Comparison of ENCODE assay signal across 20 cellular contexts in genomic region chr5:51242453-51242852, GRCh38.
"Had no signal": no experiment of that assay in that cellular context is flagged by ENCODE, and none has a peak within 500 bp of the region (broad histone marks: within the 10 kb centered on the region; RNA-seq: fewer than 3 reads in every experiment).

No MANE protein-coding gene starts in this region.

- H3K4me3 Mint-ChIP-seq: activated CD4-positive, alpha-beta T cell treated with anti-CD3 and anti-CD28 coated beads, Interleukin-2, amount 10 ng/mL, durations not matched to agents 7 days and 5 days; activated naive CD8-positive, alpha-beta T cell treated with anti-CD3 and anti-CD28 coated beads for 36 hours; activated T-helper 1 cell treated with anti-CD3 and anti-CD28 coated beads, Interleukin-12 subunit alpha, Interleukin-12 subunit beta, Interleukin-2, Interleukin-4 antibody, amounts not matched to agents 30 ng/mL and 10 ng/mL and 1 ng/mL, durations not matched to agents 14 hours and 24 hours and 36 hours; brain; central memory CD8-positive, alpha-beta T cell; nephron progenitor cell had no signal

- H3K9me3 ChIP-seq: transverse colon had no signal

- H3K27ac ChIP-seq: foreskin keratinocyte, skin epidermis, transverse colon had no signal

- DNase-seq: activated CD4-positive, alpha-beta T cell treated with anti-CD3 and anti-CD28 coated beads, Interleukin-2, amount 10 ng/mL, durations not matched to agents 7 days and 5 days; activated naive CD8-positive, alpha-beta T cell treated with anti-CD3 and anti-CD28 coated beads for 36 hours; amygdala; cortex of kidney; effector CD4-positive, alpha-beta T cell; foreskin keratinocyte; kidney glomerular epithelial cell; nephron progenitor cell; right cardiac atrium; stimulated activated CD4-positive, alpha-beta T cell treated with anti-CD3 and anti-CD28 coated beads, Interleukin-4, amount 100 ng/mL, for 4 hours; stimulated activated CD8-positive, alpha-beta memory T cell treated with anti-CD3 and anti-CD28 coated beads, Interleukin-4, amount 100 ng/mL, for 48 hours; stimulated activated naive CD4-positive, alpha-beta T cell treated with Interleukin-2 at 50 U/mL for 16 hours; substantia nigra; T-helper 9 cell; transverse colon had no signal

- H3K36me3 Mint-ChIP-seq: activated naive CD8-positive, alpha-beta T cell treated with anti-CD3 and anti-CD28 coated beads for 36 hours; brain had no signal

- H3K27ac Mint-ChIP-seq: activated CD4-positive, alpha-beta T cell treated with anti-CD3 and anti-CD28 coated beads, Interleukin-2, amount 10 ng/mL, durations not matched to agents 7 days and 5 days; activated naive CD8-positive, alpha-beta T cell treated with anti-CD3 and anti-CD28 coated beads for 36 hours; activated T-helper 1 cell treated with anti-CD3 and anti-CD28 coated beads, Interleukin-12 subunit alpha, Interleukin-12 subunit beta, Interleukin-2, Interleukin-4 antibody, amounts not matched to agents 30 ng/mL and 10 ng/mL and 1 ng/mL, durations not matched to agents 14 hours and 24 hours and 36 hours; brain; nephron progenitor cell; progenitor cell of endocrine pancreas had no signal

- H3K9me3 Mint-ChIP-seq: brain, nephron progenitor cell had no signal

- ATAC-seq: foreskin keratinocyte, right cardiac atrium had no signal

- H3K4me1 ChIP-seq: foreskin keratinocyte, transverse colon had no signal

- H3K36me3 ChIP-seq: transverse colon had no signal

- H3K4me1 Mint-ChIP-seq: activated CD4-positive, alpha-beta T cell treated with anti-CD3 and anti-CD28 coated beads, Interleukin-2, amount 10 ng/mL, durations not matched to agents 7 days and 5 days; activated naive CD8-positive, alpha-beta T cell treated with anti-CD3 and anti-CD28 coated beads for 36 hours; brain; central memory CD8-positive, alpha-beta T cell; nephron progenitor cell had no signal

- H3K4me3 ChIP-seq: skin epidermis, transverse colon had no signal

- H3K27me3 Mint-ChIP-seq: activated CD4-positive, alpha-beta T cell treated with anti-CD3 and anti-CD28 coated beads, Interleukin-2, amount 10 ng/mL, durations not matched to agents 7 days and 5 days; activated naive CD8-positive, alpha-beta T cell treated with anti-CD3 and anti-CD28 coated beads for 36 hours; brain; central memory CD8-positive, alpha-beta T cell; progenitor cell of endocrine pancreas had no signal

- H3K27me3 ChIP-seq: foreskin keratinocyte, transverse colon had no signal
